Comparison of ENCODE assay signal across 11 cellular contexts in the genomic region with DNA sequence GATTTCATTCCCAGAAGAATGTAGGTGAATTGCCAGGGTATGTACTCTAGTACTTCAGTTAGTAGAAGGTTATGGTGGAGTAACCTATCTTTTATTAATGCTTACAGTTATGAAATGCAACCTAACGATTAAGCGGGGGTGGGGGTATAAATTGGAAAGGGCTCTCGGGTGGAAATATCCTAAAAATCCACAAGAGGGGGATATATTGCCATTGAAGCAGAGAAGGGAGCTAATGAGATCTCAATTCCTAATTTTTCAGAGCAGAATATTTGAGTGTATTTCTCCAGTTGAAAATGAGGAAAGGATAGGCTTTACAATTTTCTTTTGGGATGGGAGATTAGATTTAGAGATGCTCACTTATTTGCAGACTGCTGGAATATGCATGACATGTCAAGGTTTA.
DNase-seq lines count a peak whose midpoint lies in the region; ATAC-seq and TF ChIP-seq lines count a peak whose summit lies in the region.
"Had no signal": no experiment of that assay in that cellular context is flagged by ENCODE, and none has a peak within 500 bp of the region (broad histone marks: within the 10 kb centered on the region; RNA-seq: fewer than 3 reads in every experiment).

No MANE protein-coding gene starts in this region.

- H3K27ac ChIP-seq in cardiac muscle cell (no peak overlapping the region), heart right ventricle (no peak overlapping the region), suprapubic skin (no peak overlapping the region), vagina (no peak overlapping the region)
- H3K27ac ChIP-seq: ascending aorta had no signal

- no peak for ATAC-seq in heart right ventricle

- H3K4me1 ChIP-seq in cardiac muscle cell (ENCODE audit: low read depth) (no peaks in the 10 kb centered on the region), heart right ventricle (no peaks in the 10 kb centered on the region), suprapubic skin (no peaks in the 10 kb centered on the region), vagina (no peaks in the 10 kb centered on the region)
- H3K4me1 ChIP-seq: ascending aorta had no signal

- no peaks in the 10 kb centered on the region for H3K36me3 ChIP-seq in cardiac muscle cell
- H3K36me3 ChIP-seq in heart right ventricle = no peaks in the 10 kb centered on the region
- H3K36me3 ChIP-seq in suprapubic skin = no peaks in the 10 kb centered on the region
- no peaks in the 10 kb centered on the region for H3K36me3 ChIP-seq in vagina
- H3K36me3 ChIP-seq: ascending aorta had no signal

- no peak for TF ChIP-seq POLR2A in suprapubic skin (IDR thresholded peaks at IDR 0.05)
- no peak for TF ChIP-seq POLR2A in vagina (IDR thresholded peaks at IDR 0.05)

- WGBS in heart right ventricle, 2 donors = 42 to 44% methylated on average over 3 of the region's 3 CpGs
- WGBS in suprapubic skin = 60% methylated on average over 3 of the region's 3 CpGs

- H3K27me3 ChIP-seq in cardiac muscle cell (no peaks in the 10 kb centered on the region), heart right ventricle (no peaks in the 10 kb centered on the region), suprapubic skin (no peaks in the 10 kb centered on the region), vagina (no peaks in the 10 kb centered on the region)
- H3K27me3 ChIP-seq: ascending aorta had no signal

- DNase-seq in cardiac muscle cell (ENCODE audit: low read depth in 1 of 2, low spot score in 1 of 2) = peak in 1 of 2 donors; percentile 31
- no peak for DNase-seq in heart right ventricle
- DNase-seq in OCI-M1 (lab: John Stamatoyannopoulos, UW) = peak; percentile 7
- DNase-seq in foreskin fibroblast = peak in 1 of 2 donors; percentile 34
- DNase-seq in suprapubic skin (ENCODE audit: low spot score in 2 of 2) = no peak
- DNase-seq in AG08395 (ENCODE audit: low spot score) = no peak
- DNase-seq in activated gamma-delta T cell treated with Interleukin-2 at 50 U/mL for 16 hours = no peak
- DNase-seq in vagina (ENCODE audit: extremely low spot score in 2 of 2) = no peak
- DNase-seq: activated CD4-positive, CD25-positive, alpha-beta regulatory T cell treated with anti-CD3 and anti-CD28 coated beads, Interleukin-2, amount 50 U/mL, for 72 hours; CD8-positive, alpha-beta memory T cell had no signal

- TF ChIP-seq EP300 in suprapubic skin (IDR thresholded peaks at IDR 0.05) = no peak

- H3K9me3 ChIP-seq in cardiac muscle cell (ENCODE audit: low read depth) (no peaks in the 10 kb centered on the region), heart right ventricle (no peaks in the 10 kb centered on the region), suprapubic skin (peaks cover 3% of the 10 kb centered on the region), vagina (no peaks in the 10 kb centered on the region)
- H3K9me3 ChIP-seq: ascending aorta had no signal

- H3K4me3 ChIP-seq in cardiac muscle cell (no peak overlapping the region), heart right ventricle (no peak overlapping the region), foreskin fibroblast (ENCODE audit: low read depth in 1 of 2, low read length in 2 of 2) (no peak overlapping the region), suprapubic skin (no peak overlapping the region), vagina (no peak overlapping the region)
- H3K4me3 ChIP-seq: ascending aorta had no signal

- intact Hi-C loops in heart right ventricle (cut with DNase I) = no loop called here
- intact Hi-C loops in vagina (cut with DNase I) = no loop called here

- TF ChIP-seq CTCF in cardiac muscle cell (IDR thresholded peaks at IDR 0.05; ENCODE audit: low read depth, low read length) (peak; percentile 33), heart right ventricle (IDR thresholded peaks at IDR 0.05) (peak in 2 of 9 donors; percentile 21 to 32), foreskin fibroblast (IDR thresholded peaks at IDR 0.05; ENCODE audit: low read depth, low read length) (peak; percentile 21), suprapubic skin (IDR thresholded peaks at IDR 0.05) (no peak), vagina (IDR thresholded peaks at IDR 0.05) (no peak)

Comparison
In these comparisons a context has a peak if more than half of its experiments do, and no peak if none do; other contexts are left out.
1. CTCF ChIP-seq: peak in cardiac muscle cell (single experiment) and foreskin fibroblast (single experiment); none in suprapubic skin (0 of 2) and vagina (0 of 3).